11 cellular contexts compared by ENCODE assay signal in the genomic region with DNA sequence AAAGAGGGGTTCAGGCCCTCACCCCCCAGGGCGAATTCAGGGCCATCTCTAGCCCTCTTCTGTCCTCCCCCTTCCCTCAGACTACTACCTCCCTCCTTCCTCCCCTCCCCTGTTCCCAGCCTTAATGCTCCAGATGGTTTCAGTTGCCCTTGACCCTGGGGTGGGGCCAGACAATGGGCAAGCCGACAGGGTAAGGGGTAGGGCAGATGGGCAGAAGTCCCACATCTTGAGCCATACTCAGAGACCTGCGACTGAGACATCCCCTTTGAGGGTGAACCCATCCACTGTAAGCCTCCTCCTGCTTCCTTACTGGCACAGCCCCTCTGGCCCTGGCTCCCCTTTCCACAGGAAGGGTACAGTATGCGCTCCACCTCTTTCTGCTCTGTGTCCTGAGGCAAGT. TPM values are rescaled to one million over a fixed set of nuclear protein-coding genes. Genes with fewer than 3 reads are reported as not detected.
DNase-seq lines count a peak whose midpoint lies in the region; ATAC-seq and TF ChIP-seq lines count a peak whose summit lies in the region.
"Had no signal": no experiment of that assay in that cellular context is flagged by ENCODE, and none has a peak within 500 bp of the region (broad histone marks: within the 10 kb centered on the region; RNA-seq: fewer than 3 reads in every experiment).

No MANE protein-coding gene starts in this region.

- peaks cover 4% of the 10 kb centered on the region for H3K27me3 Mint-ChIP-seq in type B pancreatic cell

- H3K9me3 Mint-ChIP-seq in type B pancreatic cell: no peaks in the 10 kb centered on the region

- intact Hi-C loops in Right ventricle myocardium inferior (cut with DNase I) (loop anchor here (10.0 kb wide), 1 partner anchor 191 kb away; the partner anchor contains the start of gene KREMEN1), Right ventricle myocardium superior (cut with DNase I) (no loop called here)

- peaks cover 49% of the 10 kb centered on the region for H3K36me3 ChIP-seq in SK-N-MC (ENCODE audit: insufficient read depth, low read length)

- no peak for TF ChIP-seq CTCF in type B pancreatic cell (conservative IDR thresholded peaks at IDR 0.05)

- H3K9ac ChIP-seq in SK-N-MC (ENCODE audit: insufficient read length): peak overlapping the region; percentile 46

- H3K27ac Mint-ChIP-seq in type B pancreatic cell: peak overlapping the region; percentile 100

- peaks cover 27% of the 10 kb centered on the region for H3K36me3 Mint-ChIP-seq in type B pancreatic cell

- no peaks in the 10 kb centered on the region for H3K9me3 ChIP-seq in SK-N-MC (ENCODE audit: low read depth, low read length)
- H3K9me3 ChIP-seq: BE2C, prostate gland had no signal

- peaks cover 23% of the 10 kb centered on the region for H3K4me1 Mint-ChIP-seq in type B pancreatic cell (ENCODE audit: unreplicated experiment)

- peak overlapping the region; percentile 99 for H3K4me3 ChIP-seq in SK-N-MC

- peak overlapping the region; percentile 98 for H3K4me3 Mint-ChIP-seq in type B pancreatic cell

- ATAC-seq in Right ventricle myocardium inferior (no peak), Right ventricle myocardium superior (ENCODE audit: poor library complexity) (no peak), GM18867 (IDR thresholded peaks at IDR 0.05; ENCODE audit: unreplicated experiment) (no peak)

- H3K27ac ChIP-seq in SK-N-MC: 0 out of 2 replicates have a peak overlapping the region, but pooled peaks have one; percentile 100

- DNase-seq in Right ventricle myocardium inferior (ENCODE audit: missing footprints): peak; percentile 64
- no peak for DNase-seq in Right ventricle myocardium superior
- DNase-seq in SK-N-MC (ENCODE audit: low read depth, low spot score): no peak
- peak; percentile 73 for DNase-seq in fibroblast of the conjunctiva (ENCODE audit: low read depth)
- no peak for DNase-seq in type B pancreatic cell (ENCODE audit: extremely low spot score, unreplicated experiment)
- no peak for DNase-seq in DMS 273 (lab: John Stamatoyannopoulos, UW; ENCODE audit: unreplicated experiment)
- no peak for DNase-seq in DMS79 (lab: John Stamatoyannopoulos, UW)
- DNase-seq: BE2C, NCI-H1092 treated with DMSO at 0.1 percent for 48 hours had no signal

RNA-seq across cellular contexts. Expression of gene RHBDD3, which starts 1.9 kb away (rescaled TPM):
- total RNA-seq in Right ventricle myocardium inferior (11.6 TPM), Right ventricle myocardium superior (11.7 TPM), type B pancreatic cell (ENCODE audit: low replicate concordance) (33.9 and 59.2 TPM in 2 replicates)

RNA-seq across cellular contexts. Expression of gene EWSR1, which starts 2.1 kb away (rescaled TPM):
- total RNA-seq in Right ventricle myocardium inferior (112 TPM), Right ventricle myocardium superior (108 TPM), type B pancreatic cell (ENCODE audit: low replicate concordance) (244 and 347 TPM in 2 replicates)

RNA-seq across cellular contexts. Expression of gene GAS2L1, which starts 40.5 kb away (rescaled TPM):
- total RNA-seq in Right ventricle myocardium inferior: 24.3 TPM
- 24.4 TPM for total RNA-seq in Right ventricle myocardium superior
- 13.5 and 17.2 TPM in 2 replicates for total RNA-seq in type B pancreatic cell (ENCODE audit: low replicate concordance)

RNA-seq across cellular contexts. Expression of gene RASL10A, which starts 49.6 kb away (rescaled TPM):
- total RNA-seq in Right ventricle myocardium inferior: 1.1 TPM
- total RNA-seq in Right ventricle myocardium superior: 1.3 TPM
- total RNA-seq in type B pancreatic cell (ENCODE audit: low replicate concordance): 0.62 and 1.5 TPM in 2 replicates

Comparison
In these comparisons a context has a peak if more than half of its experiments do, and no peak if none do; other contexts are left out.
1. DNase-seq: peak in Right ventricle myocardium inferior (single experiment) and fibroblast of the conjunctiva (single experiment); none in Right ventricle myocardium superior (single experiment), SK-N-MC (single experiment), type B pancreatic cell (single experiment), DMS 273 (single experiment) and DMS79 (single experiment).